ENCODE assay signal across 1 cellular context in the genomic region with DNA sequence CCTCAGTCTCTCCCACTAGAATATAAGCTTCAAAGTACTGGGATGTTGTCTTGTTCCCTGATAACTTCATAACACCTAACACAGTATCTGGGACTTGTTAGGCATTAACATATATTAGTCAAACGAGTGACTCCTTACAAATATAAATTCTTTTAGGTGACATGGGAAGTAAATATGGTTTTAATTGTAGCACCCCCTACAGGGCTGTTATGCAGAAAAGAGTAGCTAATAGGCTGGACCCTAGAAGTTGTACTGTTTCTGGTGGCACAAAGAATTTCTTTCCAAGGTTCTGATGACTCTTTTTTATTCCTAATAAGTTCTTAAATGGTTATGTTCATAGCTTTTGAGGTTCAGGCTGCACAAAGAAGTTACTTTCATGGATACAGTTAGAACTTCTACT.
TF ChIP-seq lines count a peak whose summit lies in the region.

No MANE protein-coding gene starts in this region.

TF ChIP-seq in GM23338, 12 proteins besides CTCF, POLR2A, EP300 and RAD21 (continued from another document):
- TF ChIP-seq ZNF462 (CRISPR knock-in tag; IDR thresholded peaks at IDR 0.05) (no peak), ZNF331 (CRISPR knock-in tag; IDR thresholded peaks at IDR 0.05; ENCODE audit: low read depth) (no peak), STAT1 (IDR thresholded peaks at IDR 0.05; ENCODE audit: unreplicated experiment) (no peak), JUNB (IDR thresholded peaks at IDR 0.05; ENCODE audit: unreplicated experiment) (no peak)
- TF ChIP-seq, protein P1, sequence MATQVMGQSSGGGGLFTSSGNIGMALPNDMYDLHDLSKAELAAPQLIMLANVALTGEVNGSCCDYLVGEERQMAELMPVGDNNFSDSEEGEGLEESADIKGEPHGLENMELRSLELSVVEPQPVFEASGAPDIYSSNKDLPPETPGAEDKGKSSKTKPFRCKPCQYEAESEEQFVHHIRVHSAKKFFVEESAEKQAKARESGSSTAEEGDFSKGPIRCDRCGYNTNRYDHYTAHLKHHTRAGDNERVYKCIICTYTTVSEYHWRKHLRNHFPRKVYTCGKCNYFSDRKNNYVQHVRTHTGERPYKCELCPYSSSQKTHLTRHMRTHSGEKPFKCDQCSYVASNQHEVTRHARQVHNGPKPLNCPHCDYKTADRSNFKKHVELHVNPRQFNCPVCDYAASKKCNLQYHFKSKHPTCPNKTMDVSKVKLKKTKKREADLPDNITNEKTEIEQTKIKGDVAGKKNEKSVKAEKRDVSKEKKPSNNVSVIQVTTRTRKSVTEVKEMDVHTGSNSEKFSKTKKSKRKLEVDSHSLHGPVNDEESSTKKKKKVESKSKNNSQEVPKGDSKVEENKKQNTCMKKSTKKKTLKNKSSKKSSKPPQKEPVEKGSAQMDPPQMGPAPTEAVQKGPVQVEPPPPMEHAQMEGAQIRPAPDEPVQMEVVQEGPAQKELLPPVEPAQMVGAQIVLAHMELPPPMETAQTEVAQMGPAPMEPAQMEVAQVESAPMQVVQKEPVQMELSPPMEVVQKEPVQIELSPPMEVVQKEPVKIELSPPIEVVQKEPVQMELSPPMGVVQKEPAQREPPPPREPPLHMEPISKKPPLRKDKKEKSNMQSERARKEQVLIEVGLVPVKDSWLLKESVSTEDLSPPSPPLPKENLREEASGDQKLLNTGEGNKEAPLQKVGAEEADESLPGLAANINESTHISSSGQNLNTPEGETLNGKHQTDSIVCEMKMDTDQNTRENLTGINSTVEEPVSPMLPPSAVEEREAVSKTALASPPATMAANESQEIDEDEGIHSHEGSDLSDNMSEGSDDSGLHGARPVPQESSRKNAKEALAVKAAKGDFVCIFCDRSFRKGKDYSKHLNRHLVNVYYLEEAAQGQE (IDR thresholded peaks at IDR 0.05; ENCODE audit: unreplicated experiment), result no peak
